In the genomic region with DNA sequence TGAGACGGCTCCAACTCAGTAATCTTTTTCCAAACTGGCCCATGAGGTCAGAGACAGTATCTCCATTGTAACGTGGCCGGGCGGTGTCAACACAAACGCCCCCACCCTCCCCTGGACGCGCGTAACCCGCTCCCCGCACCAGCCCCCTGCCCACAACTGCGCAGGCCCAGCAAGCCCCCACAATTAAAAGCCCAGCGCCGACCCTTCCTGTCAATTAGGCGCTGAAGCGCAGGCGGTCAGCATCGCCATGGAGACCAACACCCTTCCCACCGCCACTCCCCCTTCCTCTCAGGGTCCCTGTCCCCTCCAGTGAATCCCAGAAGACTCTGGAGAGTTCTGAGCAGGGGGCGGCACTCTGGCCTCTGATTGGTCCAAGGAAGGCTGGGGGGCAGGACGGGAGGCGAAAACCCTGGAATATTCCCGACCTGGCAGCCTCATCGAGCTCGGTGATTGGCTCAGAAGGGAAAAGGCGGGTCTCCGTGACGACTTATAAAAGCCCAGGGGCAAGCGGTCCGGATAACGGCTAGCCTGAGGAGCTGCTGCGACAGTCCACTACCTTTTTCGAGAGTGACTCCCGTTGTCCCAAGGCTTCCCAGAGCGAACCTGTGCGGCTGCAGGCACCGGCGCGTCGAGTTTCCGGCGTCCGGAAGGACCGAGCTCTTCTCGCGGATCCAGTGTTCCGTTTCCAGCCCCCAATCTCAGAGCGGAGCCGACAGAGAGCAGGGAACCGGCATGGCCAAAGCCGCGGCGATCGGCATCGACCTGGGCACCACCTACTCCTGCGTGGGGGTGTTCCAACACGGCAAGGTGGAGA, we compare ENCODE assay signal across 8 cellular contexts. TPM values are rescaled to one million over a fixed set of nuclear protein-coding genes. Genes with fewer than 3 reads are reported as not detected.
A peak's percentile ranks its signal among the peaks of the same experiment; 100 is the strongest.
DNase-seq lines count a peak whose midpoint lies in the region; ATAC-seq, FAIRE-seq and TF ChIP-seq lines count a peak whose summit lies in the region.

A gene (plus strand): TSS at position 519 of the 814 bp plus-strand sequence. CDS start 214 bp downstream, at position 733.
A gene (minus strand): TSS at position 259 of the 814 bp plus-strand sequence. CDS start 3,311 bp downstream, outside the sequence.

- H2BK12ac ChIP-seq in H1 (ENCODE audit: low read depth, low read length) = no peak within 1 kb of the TSS

- peaks cover 0 to 5% of the 10 kb centered on the region in 2 experiments; a peak in 1 of 4 replicates for H3K79me2 ChIP-seq in H1 (ENCODE audit: control insufficient read depth in 1 of 2, insufficient read depth in 2 of 2, low read length in 2 of 2)

- no TSS peak for BruUV-seq in Caco-2 (replicated peaks; lab: Mats Ljungman, UMichigan)

- no peaks in the 10 kb centered on the region for H4K20me1 ChIP-seq in H1 (replicated peaks in 1 of 2; ENCODE audit: control insufficient read depth in 1 of 2, insufficient read depth in 2 of 2, low read length in 2 of 2)

- POLR2A ChIA-PET in Caco-2 (lab: Charles Lee) (interaction anchor here (0.6 to 2.3 kb wide), 28 partner anchors 9 to 1639 kb away, joined by 3 to 79 read pairs (median 4); a partner anchor contains a TSS), H1 (lab: Charles Lee; ENCODE audit: partially characterized antibody) (interaction anchor here (0.6 to 6.3 kb wide), 23 partner anchors 9 to 1498 kb away, joined by 3 to 119 read pairs (median 4); a partner anchor contains a TSS)

- H3K56ac ChIP-seq in H1 (replicated peaks; ENCODE audit: insufficient read length, low read depth, low read length) = no peak within 1 kb of the TSS

- TF ChIP-seq EP300 in H1 (IDR thresholded peaks at IDR 0.05; ENCODE audit: borderline replicate concordance in 1 of 2, low read depth in 2 of 2, low read length in 2 of 2) = no peak

- DNase-seq in Caco-2 (peak; percentile 97 to 99), NCI-H526 treated with DMSO at 0.1 percent for 48 hours (lab: John Stamatoyannopoulos, UW) (peak; percentile 98), H1 (ENCODE audit: low read depth in 1 of 2, low spot score in 2 of 2) (peak; percentile 91 to 93), lower leg skin (ENCODE audit: low spot score in 2 of 2) (peak; percentile 95 to 99)
- DNase-seq in activated CD8-positive, alpha-beta memory T cell treated with anti-CD3 and anti-CD28 coated beads, Interleukin-2, amount 50 U/mL, for 4 hours = peak; percentile 52
- DNase-seq in stimulated activated CD4-positive, alpha-beta T cell treated with anti-CD3 and anti-CD28 coated beads, Interleukin-4, amount 100 ng/mL, for 4 hours = peak; percentile 62 to 63

- intact Hi-C loops in Caco-2 (cut with micrococcal nuclease; ENCODE audit: unreplicated experiment) (no loop called here), lower leg skin (cut with DNase I; ENCODE audit: low total_unique reads) (no loop called here)

- H3K23me2 ChIP-seq in H1 (ENCODE audit: low read depth, low read length) = peaks cover 8% of the 10 kb centered on the region

- WGBS in H1 (ENCODE audit: extremely low coverage in 1 of 2, insufficient coverage in 1 of 2, insufficient read length in 1 of 2, insufficient replicate concordance in 2 of 2, low coverage in 1 of 2, low lambda C conversion rate in 2 of 2, missing lambda C conversion rate in 1 of 2), 2 experiments = 2% methylated on average over 54 of the region's 56 CpGs; no CpG with 5 or more reads in 1 of the 2 experiments
- 0 to 1% methylated on average over 48 to 53 of the region's 56 CpGs for WGBS in lower leg skin, 2 donors

- no peak within 1 kb of the TSS for H4K91ac ChIP-seq in H1 (replicated peaks; ENCODE audit: insufficient read length, low read length)

- no peak within 1 kb of the TSS for H2BK20ac ChIP-seq in H1 (ENCODE audit: low read length)

- peak within 1 kb of the TSS; percentile 96 for H3K27ac Mint-ChIP-seq in Caco-2 (ENCODE audit: unreplicated experiment)

- no peak within 1 kb of the TSS for H3K14ac ChIP-seq in H1 (ENCODE audit: insufficient read length)

- ATAC-seq in HG02678 (IDR thresholded peaks at IDR 0.05; ENCODE audit: unreplicated experiment) (peak; percentile 56), HG03139 (IDR thresholded peaks at IDR 0.05; ENCODE audit: unreplicated experiment) (no peak)

- H3K4me3 ChIP-seq in Caco-2 (ENCODE audit: low read depth, low read length) (peak within 1 kb of the TSS; percentile 38), H1 (ENCODE audit: extremely low read depth in 1 of 4, insufficient read depth in 2 of 4, low read depth in 3 of 4, low read length in 4 of 4) (peak within 1 kb of the TSS; percentile 54 to 77 (median 65)), lower leg skin (ENCODE audit: low read depth, poor library complexity, severe bottlenecking) (peak within 1 kb of the TSS; percentile 50)

- peaks cover 2% of the 10 kb centered on the region; the same call in 1 of the 2 replicates for H3K79me1 ChIP-seq in H1 (ENCODE audit: low read depth, low read length)

- no peak for FAIRE-seq in H1 (lab: Jason Lieb, UNC)

- no peak within 1 kb of the TSS for H3K4ac ChIP-seq in H1 (replicated peaks; ENCODE audit: insufficient read length, low read depth, low read length)

- peak within 1 kb of the TSS; percentile 55; the same call in 1 of the 2 replicates for H2BK5ac ChIP-seq in H1 (ENCODE audit: low read depth, low read length)

- H3K36me3 ChIP-seq in Caco-2 (ENCODE audit: control insufficient read depth, insufficient read depth, low read length) = no peaks in the 10 kb centered on the region
- H3K36me3 ChIP-seq in H1 (ENCODE audit: control insufficient read depth in 2 of 4, insufficient read depth in 4 of 4, low read length in 3 of 4) = no peaks in the 10 kb centered on the region

- H3K27me3 ChIP-seq in Caco-2 (replicated peaks; ENCODE audit: control insufficient read depth, insufficient read depth, low read length) = no peaks in the 10 kb centered on the region
- no peaks in the 10 kb centered on the region for H3K27me3 ChIP-seq in H1 (replicated peaks in 1 of 4; ENCODE audit: control insufficient read depth in 3 of 4, extremely low read depth in 1 of 4, insufficient read depth in 3 of 4, low read length in 3 of 4)

- H3K4me2 ChIP-seq in H1 (ENCODE audit: insufficient read depth in 1 of 2, low read depth in 2 of 2, low read length in 2 of 2) = peak within 1 kb of the TSS; percentile 71 to 95

- H2AFZ ChIP-seq in H1 (ENCODE audit: low read length) = no peak within 1 kb of the TSS

- H3K36me3 Mint-ChIP-seq in Caco-2 (ENCODE audit: insufficient read depth, unreplicated experiment) = peaks cover 33% of the 10 kb centered on the region

- no peaks in the 10 kb centered on the region for H3K9me3 ChIP-seq in Caco-2
- H3K9me3 ChIP-seq in H1 (ENCODE audit: insufficient read depth in 2 of 2, low read depth in 1 of 2, low read length in 1 of 2) = no peaks in the 10 kb centered on the region

- H3K4me1 ChIP-seq in Caco-2 (peaks cover 30% of the 10 kb centered on the region), H1 (replicated peaks in 1 of 4; ENCODE audit: control insufficient read depth in 3 of 4, insufficient read depth in 4 of 4, low read length in 3 of 4) (peaks cover 0 to 5% (median 3%) of the 10 kb centered on the region in 4 experiments; a peak in 5 of 7 replicates)

- CTCF ChIA-PET in Caco-2 (lab: Charles Lee) (interaction anchor here (0.5 to 1.6 kb wide), 7 partner anchors 9 to 154 kb away, joined by 3 to 11 read pairs (median 4); a partner anchor contains a TSS), H1 (lab: Charles Lee; ENCODE audit: partially characterized antibody) (interaction anchor here (1.1 to 3.6 kb wide), 2 partner anchors 11 to 18 kb away, joined by 3 to 28 read pairs; a partner anchor contains a TSS)

- H2AK5ac ChIP-seq in H1 (ENCODE audit: low read depth, low read length) = no peak within 1 kb of the TSS

- H3K18ac ChIP-seq in H1 (ENCODE audit: extremely low read depth, low read length) = no peak within 1 kb of the TSS; the same call in none of the 2 replicates

- H3K23ac ChIP-seq in H1 (ENCODE audit: insufficient read length) = no peak within 1 kb of the TSS

- no peak within 1 kb of the TSS for H2BK120ac ChIP-seq in H1 (replicated peaks; ENCODE audit: low read depth, low read length)

- H4K8ac ChIP-seq in H1 (ENCODE audit: extremely low read depth, insufficient read depth, low read length) = 0 out of 2 replicates have a peak within 1 kb of the TSS, but pooled peaks have one; percentile 42

- peak within 1 kb of the TSS; percentile 37; the same call in 1 of the 2 replicates for H3K27ac ChIP-seq in H1 (ENCODE audit: low read depth, low read length)

- TF ChIP-seq RAD21 in H1 (IDR thresholded peaks at IDR 0.05 in 1 of 2, conservative IDR thresholded peaks at IDR 0.05 in 1 of 2; ENCODE audit: low read depth in 2 of 2, low read length in 2 of 2) = no peak

- H4K5ac ChIP-seq in H1 (ENCODE audit: insufficient read length, low read depth, low read length) = no peak within 1 kb of the TSS

- TF ChIP-seq CTCF in Caco-2 (IDR thresholded peaks at IDR 0.05; ENCODE audit: insufficient read depth in 1 of 2, low read depth in 1 of 2, low read length in 1 of 2, severe bottlenecking in 1 of 2, unreplicated experiment in 1 of 2) (no peak), H1 (IDR thresholded peaks at IDR 0.05; ENCODE audit: control extremely low read depth in 1 of 3, insufficient read depth in 1 of 3, low read depth in 1 of 3, low read length in 3 of 3) (no peak), lower leg skin (IDR thresholded peaks at IDR 0.05) (no peak)

- H3K27me3 Mint-ChIP-seq in Caco-2 (ENCODE audit: insufficient read depth, unreplicated experiment) = no peaks in the 10 kb centered on the region

- peaks cover 12% of the 10 kb centered on the region for H3K4me1 Mint-ChIP-seq in Caco-2 (ENCODE audit: low read depth, unreplicated experiment)

- H3K9ac ChIP-seq in H1 (replicated peaks in 1 of 4; ENCODE audit: extremely low read depth in 1 of 4, low read depth in 3 of 4, low read length in 3 of 4) = peak within 1 kb of the TSS in 3 of 4 experiments; percentile 54 to 69 (median 57); a peak in 6 of 7 replicates

- TF ChIP-seq POLR2A in H1 (IDR thresholded peaks at IDR 0.05; ENCODE audit: control extremely low read depth in 1 of 2, low read depth in 2 of 2, low read length in 2 of 2) = peak; percentile 97
- peak in 1 of 2 donors; percentile 99 for TF ChIP-seq POLR2A in lower leg skin (IDR thresholded peaks at IDR 0.05)

- no peak within 1 kb of the TSS for H2BK15ac ChIP-seq in H1 (ENCODE audit: low read length)

- H3K9me3 Mint-ChIP-seq in Caco-2 (ENCODE audit: unreplicated experiment) = no peaks in the 10 kb centered on the region

- H3K4me3 Mint-ChIP-seq in Caco-2 (ENCODE audit: unreplicated experiment) = peak within 1 kb of the TSS; percentile 89

RNA-seq across cellular contexts. Expression of the first gene that starts in this region (rescaled TPM):
- total RNA-seq in Caco-2 (2022) (77.3 and 96.9 TPM in 2 replicates), lower leg skin (100 to 1,000 TPM; 237 to 342 (median 321) TPM)
- 54.0 and 59.9 TPM in 2 replicates for total RNA-seq in H1 (2021; fragmentation: NEBNext Ultra II Directional; extraction: Animal tissue kit (Norgen Biotek cat#: 25700))
- 40.7 and 50.2 TPM in 2 replicates for polyA plus RNA-seq in H1 (2011; rRNA removed)
- 41.3 TPM for polyA plus RNA-seq in H1 (2011; cell fraction: cytosol; rRNA removed)
- 38.2 TPM for polyA plus RNA-seq in H1 (2011; cell fraction: nucleus; rRNA removed)
- polyA plus RNA-seq in H1 (2012, experiment 1 of 2) = 38.3 to 62.3 TPM (median 51.4 TPM) in 4 replicates
- 29.0 TPM for polyA plus RNA-seq in H1 (2012, experiment 2 of 2)
- polyA plus RNA-seq in H1 (2013, experiment 1 of 2) = 30.4 TPM
- 32.2 TPM for polyA plus RNA-seq in H1 (2013, experiment 2 of 2)
- 16.5 and 20.9 TPM in 2 replicates for polyA minus RNA-seq in H1 (2011; rRNA and poly(A)+ RNA removed)
- 28.2 TPM for polyA minus RNA-seq in H1 (2011; cell fraction: cytosol; rRNA and poly(A)+ RNA removed)
- polyA minus RNA-seq in H1 (2011; cell fraction: nucleus; rRNA and poly(A)+ RNA removed) = 46.1 TPM

RNA-seq across cellular contexts. Expression of the second gene that starts in this region (rescaled TPM):
- total RNA-seq in Caco-2 (2022) = 0.86 and 1.6 TPM in 2 replicates
- total RNA-seq in H1 (2021; fragmentation: NEBNext Ultra II Directional; extraction: Animal tissue kit (Norgen Biotek cat#: 25700)) = 1.6 and 1.9 TPM in 2 replicates
- 0.78 and 1.00 TPM in 2 replicates for polyA plus RNA-seq in H1 (2011; rRNA removed)
- 0.81 TPM for polyA plus RNA-seq in H1 (2011; cell fraction: cytosol; rRNA removed)
- 0.88 TPM for polyA plus RNA-seq in H1 (2011; cell fraction: nucleus; rRNA removed)
- 1.3 to 1.9 TPM (median 1.7 TPM) in 4 replicates for polyA plus RNA-seq in H1 (2012, experiment 1 of 2)
- polyA plus RNA-seq in H1 (2012, experiment 2 of 2) = 0.46 TPM
- polyA plus RNA-seq in H1 (2013, experiment 1 of 2) = 0.77 TPM
- polyA plus RNA-seq in H1 (2013, experiment 2 of 2) = 0.85 TPM
- polyA minus RNA-seq in H1 (2011; rRNA and poly(A)+ RNA removed) = 0.85 and 0.88 TPM in 2 replicates
- polyA minus RNA-seq in H1 (2011; cell fraction: cytosol; rRNA and poly(A)+ RNA removed) = 0.88 TPM
- polyA minus RNA-seq in H1 (2011; cell fraction: nucleus; rRNA and poly(A)+ RNA removed) = 0.90 TPM
- total RNA-seq in lower leg skin = 1 to 10 TPM; 1.3 to 2.3 (median 1.8) TPM
